ENCODE assay signal across 30 cellular contexts in genomic region chr18:57048351-57048750, GRCh38.
"Had no signal": no experiment of that assay in that cellular context is flagged by ENCODE, and none has a peak within 500 bp of the region (broad histone marks: within the 10 kb centered on the region; RNA-seq: fewer than 3 reads in every experiment).

No MANE protein-coding gene starts in this region.

- H3K27ac ChIP-seq: adrenal gland, body of pancreas, breast epithelium, SJSA1 had no signal

- H3K27me3 ChIP-seq: adrenal gland, body of pancreas, breast epithelium, MG63 had no signal

- H3K36me3 ChIP-seq: adrenal gland, breast epithelium, MG63, SJSA1 had no signal

- H3K9me3 Mint-ChIP-seq: activated B cell treated with CpG ODN at 0.5 μM for 24 hours; activated T-cell treated with anti-CD3 and anti-CD28 coated beads, Interleukin-2, amount 50 U/mL, for 4 hours; activated T-helper 1 cell treated with anti-CD3 and anti-CD28 coated beads, Interleukin-12 subunit alpha, Interleukin-12 subunit beta, Interleukin-2, Interleukin-4 antibody, amounts not matched to agents 30 ng/mL and 10 ng/mL and 1 ng/mL, durations not matched to agents 14 hours and 24 hours and 36 hours had no signal

- H3K36me3 Mint-ChIP-seq: activated CD4-positive, alpha-beta memory T cell treated with anti-CD3 and anti-CD28 coated beads for 36 hours had no signal

- H3K4me1 ChIP-seq: adrenal gland, body of pancreas, breast epithelium, SJSA1 had no signal

- H3K27me3 Mint-ChIP-seq: activated CD4-positive, alpha-beta memory T cell treated with anti-CD3 and anti-CD28 coated beads for 36 hours had no signal

- H3K4me3 Mint-ChIP-seq: activated B cell treated with CpG ODN at 0.5 μM for 24 hours; activated CD4-positive, alpha-beta memory T cell treated with anti-CD3 and anti-CD28 coated beads for 36 hours; activated T-cell treated with anti-CD3 and anti-CD28 coated beads, Interleukin-2, amount 50 U/mL, for 4 hours; activated T-helper 1 cell treated with anti-CD3 and anti-CD28 coated beads, Interleukin-12 subunit alpha, Interleukin-12 subunit beta, Interleukin-2, Interleukin-4 antibody, amounts not matched to agents 30 ng/mL and 10 ng/mL and 1 ng/mL, durations not matched to agents 14 hours and 24 hours and 36 hours had no signal

- DNase-seq: activated B cell treated with CpG ODN at 0.5 μM for 24 hours; activated CD4-positive, alpha-beta memory T cell treated with anti-CD3 and anti-CD28 coated beads for 36 hours; activated CD4-positive, alpha-beta T cell treated with anti-CD3 and anti-CD28 coated beads for 4 hours; activated CD4-positive, alpha-beta T cell treated with anti-CD3 and anti-CD28 coated beads, Interleukin-2, amount 50 U/mL, for 1 hour; activated CD4-positive, CD25-positive, alpha-beta regulatory T cell treated with anti-CD3 and anti-CD28 coated beads, Interleukin-2, amount 50 U/mL, for 72 hours; activated CD8-positive, alpha-beta memory T cell treated with anti-CD3 and anti-CD28 coated beads, Interleukin-2, amount 50 U/mL, for 4 hours; activated gamma-delta T cell treated with Interleukin-2 at 50 U/mL for 16 hours; activated naive CD4-positive, alpha-beta T cell treated with anti-CD3 and anti-CD28 coated beads, Interleukin-2, amount 50 U/mL, for 16 hours; activated T-cell treated with anti-CD3 and anti-CD28 coated beads for 4 hours; activated T-cell treated with anti-CD3 and anti-CD28 coated beads, Interleukin-2, amount 50 U/mL, for 4 hours; adrenal gland; body of pancreas; Kasumi-1; MG63; NCI-H1048; NCI-H1105 treated with DMSO at 0.1 percent for 48 hours; NCI-H1436; NCI-H1694; NCI-H1930; NCI-H2081 treated with DMSO at 0.1 percent for 48 hours; NCI-H226; NCI-H446 treated with DMSO at 0.1 percent for 48 hours; NCI-H524; SHP77; SW 1271; T1000 had no signal

- H3K9me3 ChIP-seq: adrenal gland, MG63, SJSA1 had no signal

- H3K4me3 ChIP-seq: adrenal gland, body of pancreas, breast epithelium, MG63, SJSA1 had no signal

- ATAC-seq: activated T-cell treated with anti-CD3 and anti-CD28 coated beads, Interleukin-2, amount 50 U/mL, for 4 hours; body of pancreas; Panc1 had no signal

- H3K27ac Mint-ChIP-seq: activated B cell treated with CpG ODN at 0.5 μM for 24 hours; activated CD4-positive, alpha-beta memory T cell treated with anti-CD3 and anti-CD28 coated beads for 36 hours; activated T-helper 1 cell treated with anti-CD3 and anti-CD28 coated beads, Interleukin-12 subunit alpha, Interleukin-12 subunit beta, Interleukin-2, Interleukin-4 antibody, amounts not matched to agents 30 ng/mL and 10 ng/mL and 1 ng/mL, durations not matched to agents 14 hours and 24 hours and 36 hours had no signal

- H3K4me1 Mint-ChIP-seq: activated B cell treated with CpG ODN at 0.5 μM for 24 hours had no signal
